In genomic region chr13:36712290-36712689, GRCh38 we compare ENCODE assay signal across 26 cellular contexts. TPM values are rescaled to one million over a fixed set of nuclear protein-coding genes. Genes with fewer than 3 reads are reported as not detected.
"Had no signal": no experiment of that assay in that cellular context is flagged by ENCODE, and none has a peak within 500 bp of the region (broad histone marks: within the 10 kb centered on the region; RNA-seq: fewer than 3 reads in every experiment).

No MANE protein-coding gene starts in this region.

- H3K9me3 ChIP-seq: esophagus squamous epithelium, heart right ventricle, left lung, ovary, psoas muscle, sigmoid colon, spleen, thoracic aorta, tibial nerve, upper lobe of left lung had no signal

- ATAC-seq: effector memory CD8-positive, alpha-beta T cell; natural killer cell; psoas muscle; right cardiac atrium; stimulated activated memory B cell treated with anti-CD40 and anti-IgM and Interleukin-4, amounts not matched to agents 10 μg/mL and 1 μg/mL and 100 μg/mL, for 72 hours had no signal

- DNase-seq: cortex of kidney; effector memory CD8-positive, alpha-beta T cell; erythroblast; esophagus squamous epithelium; foreskin melanocyte; glutamatergic neuron; heart right ventricle; hippocampal formation; left cardiac atrium; left lung; natural killer cell; posterior cingulate gyrus; psoas muscle; right cardiac atrium; sigmoid colon; spleen; stimulated activated CD4-positive, alpha-beta T cell treated with anti-CD3 and anti-CD28 coated beads, Interleukin-4, amount 100 ng/mL, for 4 hours; upper lobe of left lung had no signal

- H3K36me3 ChIP-seq: esophagus squamous epithelium, heart right ventricle, left lung, ovary, sigmoid colon, spleen, thoracic aorta, tibial nerve, upper lobe of left lung had no signal

- H3K27ac ChIP-seq: esophagus squamous epithelium, heart right ventricle, left lung, ovary, psoas muscle, sigmoid colon, spleen, thoracic aorta, tibial nerve, upper lobe of left lung had no signal

- H3K27me3 ChIP-seq: esophagus squamous epithelium, left lung, ovary, sigmoid colon, tibial nerve, upper lobe of left lung had no signal

- H3K4me1 ChIP-seq: esophagus squamous epithelium, heart right ventricle, left lung, psoas muscle, sigmoid colon, spleen, upper lobe of left lung had no signal

- H3K4me3 ChIP-seq: esophagus squamous epithelium, heart right ventricle, left lung, ovary, psoas muscle, sigmoid colon, spleen, thoracic aorta, tibial nerve, upper lobe of left lung had no signal

RNA-seq across cellular contexts. Expression of gene SERTM1, which starts 38.5 kb away (rescaled TPM):
- total RNA-seq: esophagus squamous epithelium, kidney epithelial cell, lower leg skin, mononuclear cell, natural killer cell, renal cortical epithelial cell, spleen, thoracic aorta had no signal
- polyA plus RNA-seq: spleen had no signal
